In genomic region chr6:95794749-95795148, GRCh38 we compare ENCODE assay signal across 1 cellular context.
TF ChIP-seq lines count a peak whose summit lies in the region.

No MANE protein-coding gene starts in this region.

TF ChIP-seq in K562, 482 proteins besides CTCF, POLR2A, EP300 and RAD21 (continued from another document):
- TF ChIP-seq ZNF134 (CRISPR knock-in tag; conservative IDR thresholded peaks at IDR 0.05), result peak; percentile 55; the same call in 1 of the 2 replicates
- no peak for TF ChIP-seq CHD1 (IDR thresholded peaks at IDR 0.05; ENCODE audit: low read length)
TF ChIP-seq in K562: peak in this region for 1.
